In the genomic region with DNA sequence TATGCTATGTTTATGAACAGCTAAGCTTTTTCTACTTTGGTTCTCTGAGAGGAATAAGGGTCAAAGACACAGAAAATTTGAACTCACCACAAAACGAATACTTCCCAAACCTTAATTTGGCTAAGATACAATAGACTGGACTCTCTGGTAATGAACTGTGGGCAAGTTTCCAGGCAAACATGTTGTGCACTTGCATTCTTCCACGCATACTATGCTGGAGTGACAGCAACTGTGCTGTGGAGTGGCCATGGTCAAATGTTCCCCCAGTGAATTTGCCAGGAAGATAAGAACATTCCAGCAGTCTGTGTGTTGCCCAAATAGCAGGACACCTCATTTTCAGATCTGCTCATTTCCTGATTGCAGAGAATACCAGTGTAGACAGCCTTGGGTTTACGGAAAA, we compare ENCODE assay signal across 19 cellular contexts.
DNase-seq lines count a peak whose midpoint lies in the region; ATAC-seq, FAIRE-seq and TF ChIP-seq lines count a peak whose summit lies in the region.
"Had no signal": no experiment of that assay in that cellular context is flagged by ENCODE, and none has a peak within 500 bp of the region (broad histone marks: within the 10 kb centered on the region; RNA-seq: fewer than 3 reads in every experiment).

No MANE protein-coding gene starts in this region.

- in situ Hi-C loops in K562 (cut with MboI), result no loop called here

- H2AFZ ChIP-seq in K562 (ENCODE audit: low read depth, low read length), result peak overlapping the region; percentile 28; the same call in 1 of the 2 replicates
- H2AFZ ChIP-seq: parathyroid adenoma had no signal

- no peaks in the 10 kb centered on the region for H3K9me1 ChIP-seq in K562 (ENCODE audit: control insufficient read depth, insufficient read depth, low read length)

- BruUV-seq in K562 (replicated peaks; lab: Mats Ljungman, UMichigan), result no TSS peak

- no peak overlapping the region for H3K9ac ChIP-seq in K562 (ENCODE audit: insufficient read depth in 1 of 2, low read depth in 2 of 2, low read length in 2 of 2)
- H3K9ac ChIP-seq: parathyroid adenoma had no signal

- TF ChIP-seq POLR2A in K562 (conservative IDR thresholded peaks at IDR 0.05), result no peak

- H3K9me3 ChIP-seq in K562 (replicated peaks; ENCODE audit: control insufficient read depth, insufficient read depth, low read depth, low read length) (no peaks in the 10 kb centered on the region), pancreas (no peaks in the 10 kb centered on the region)

- H3K4me2 ChIP-seq in K562 (ENCODE audit: insufficient read depth, low read length), result no peak overlapping the region

- no peak for TF ChIP-seq RAD21 in K562 (CRISPR knock-in tag; conservative IDR thresholded peaks at IDR 0.05 in 1 of 2, IDR thresholded peaks at IDR 0.05 in 1 of 2)

- DNase-seq in GM03348 (ENCODE audit: low spot score) (peak; percentile 24), K562 (ENCODE audit: extremely low read depth in 1 of 4, low spot score in 3 of 4) (no peak), left cardiac atrium (peak; percentile 52), pancreas (peak in 3 of 6 donors; percentile 28 to 46 (median 28)), RWPE1 (ENCODE audit: low spot score) (no peak), NCI-H2029 (lab: John Stamatoyannopoulos, UW) (no peak)
- DNase-seq: activated CD4-positive, CD25-positive, alpha-beta regulatory T cell treated with anti-CD3 and anti-CD28 coated beads, Interleukin-2, amount 50 U/mL, for 72 hours; activated naive CD8-positive, alpha-beta T cell treated with anti-CD3 and anti-CD28 coated beads for 36 hours; effector memory CD8-positive, alpha-beta T cell; H9; Karpas-422; NCI-H1105 treated with DMSO at 0.1 percent for 48 hours; NCI-H2171; stimulated activated CD4-positive, alpha-beta T cell treated with anti-CD3 and anti-CD28 coated beads, Interleukin-4, amount 100 ng/mL, for 4 hours had no signal

- 5% methylated on average over 3 of the region's 3 CpGs for WGBS in K562 (ENCODE audit: insufficient coverage, low coverage, missing lambda C conversion rate)
- WGBS in pancreas, 2 donors, result 12 to 14% methylated on average over 3 of the region's 3 CpGs

- CTCF ChIA-PET in K562 (lab: Yijun Ruan, JAX; ENCODE audit: low intra/inter-chr PET ratio), result no interaction called here
- CTCF ChIA-PET in RWPE1 (lab: Yijun Ruan, JAX), result no interaction called here

- no peaks in the 10 kb centered on the region for H4K20me1 ChIP-seq in K562 (replicated peaks; ENCODE audit: control insufficient read depth, insufficient read depth, low read length)

- H3K27me3 ChIP-seq in K562 (ENCODE audit: control insufficient read depth in 2 of 2, insufficient read depth in 2 of 2, low read length in 2 of 2) (no peaks in the 10 kb centered on the region), pancreas (no peaks in the 10 kb centered on the region)

- H3K27ac ChIP-seq in K562 (ENCODE audit: extremely low read depth, low read depth, low read length), result no peak overlapping the region
- H3K27ac ChIP-seq in pancreas, result peak overlapping the region in 2 of 4 donors; percentile 17 to 18
- no peak overlapping the region for H3K27ac ChIP-seq in RWPE1
- H3K27ac ChIP-seq: parathyroid adenoma, SK-N-MC, skin epidermis had no signal

- H3K36me3 ChIP-seq in K562 (ENCODE audit: control insufficient read depth, insufficient read depth, low read length), result no peaks in the 10 kb centered on the region
- no peaks in the 10 kb centered on the region for H3K36me3 ChIP-seq in pancreas

- TF ChIP-seq CTCF in K562 (IDR thresholded peaks at IDR 0.05 in 2 of 3, conservative IDR thresholded peaks at IDR 0.05 in 1 of 3; ENCODE audit: insufficient read depth in 2 of 3, low read depth in 1 of 3, low read length in 3 of 3) (no peak), pancreas (IDR thresholded peaks at IDR 0.05) (no peak), RWPE1 (conservative IDR thresholded peaks at IDR 0.05; ENCODE audit: low read depth) (no peak)

- H3K4me1 ChIP-seq in K562 (replicated peaks in 1 of 2; ENCODE audit: control insufficient read depth in 2 of 2, insufficient read depth in 2 of 2, low read length in 2 of 2), result no peaks in the 10 kb centered on the region; a peak in 2 of 5 replicates
- peaks cover 0 to 11% (median 7%) of the 10 kb centered on the region in 3 donors for H3K4me1 ChIP-seq in pancreas
- H3K4me1 ChIP-seq: parathyroid adenoma had no signal

- H3K4me3 ChIP-seq in K562 (no peak overlapping the region), pancreas (no peak overlapping the region)
- H3K4me3 ChIP-seq: SK-N-MC, skin epidermis had no signal

- FAIRE-seq in K562 (lab: Jason Lieb, UNC) (no peak), pancreas (lab: Jason Lieb, UNC) (no peak)

- POLR2A ChIA-PET in K562 (lab: Yijun Ruan, JAX) (no interaction called here), RWPE1 (lab: Yijun Ruan, JAX; ENCODE audit: low non-redundant PET) (no interaction called here)

- no peaks in the 10 kb centered on the region for H3K79me2 ChIP-seq in K562 (ENCODE audit: control insufficient read depth, insufficient read depth, low read length)
- H3K79me2 ChIP-seq: parathyroid adenoma had no signal

- intact Hi-C loops in K562 (cut with micrococcal nuclease) (no loop called here), left cardiac atrium (cut with DNase I) (no loop called here), pancreas (cut with DNase I) (no loop called here)

- no peak for TF ChIP-seq EP300 in K562 (IDR thresholded peaks at IDR 0.05; ENCODE audit: low read length)

- ATAC-seq in K562 (no peak), left cardiac atrium (peak; percentile 90 to 96), pancreas (peak; percentile 44 to 85 (median 70)), GM21447 (IDR thresholded peaks at IDR 0.05; ENCODE audit: unreplicated experiment) (no peak), HG03565 (IDR thresholded peaks at IDR 0.05; ENCODE audit: unreplicated experiment) (no peak)
- ATAC-seq: effector memory CD8-positive, alpha-beta T cell had no signal

TF ChIP-seq in K562, 482 proteins besides CTCF, POLR2A, EP300 and RAD21:
- TF ChIP-seq TEAD4 (IDR thresholded peaks at IDR 0.05; ENCODE audit: low read length), result peak; percentile 6; the same call in 1 of the 2 replicates
- TF ChIP-seq TEAD4 (CRISPR knock-in tag; IDR thresholded peaks at IDR 0.05; ENCODE audit: borderline replicate concordance), result no peak
- TF ChIP-seq, protein P1, sequence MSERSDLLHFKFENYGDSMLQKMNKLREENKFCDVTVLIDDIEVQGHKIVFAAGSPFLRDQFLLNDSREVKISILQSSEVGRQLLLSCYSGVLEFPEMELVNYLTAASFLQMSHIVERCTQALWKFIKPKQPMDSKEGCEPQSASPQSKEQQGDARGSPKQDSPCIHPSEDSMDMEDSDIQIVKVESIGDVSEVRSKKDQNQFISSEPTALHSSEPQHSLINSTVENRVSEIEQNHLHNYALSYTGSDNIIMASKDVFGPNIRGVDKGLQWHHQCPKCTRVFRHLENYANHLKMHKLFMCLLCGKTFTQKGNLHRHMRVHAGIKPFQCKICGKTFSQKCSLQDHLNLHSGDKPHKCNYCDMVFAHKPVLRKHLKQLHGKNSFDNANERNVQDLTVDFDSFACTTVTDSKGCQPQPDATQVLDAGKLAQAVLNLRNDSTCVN (CRISPR knock-in tag; IDR thresholded peaks at IDR 0.05), result no peak

Comparison
In these comparisons a context has a peak if more than half of its experiments do, and no peak if none do; other contexts are left out.
1. DNase-seq: peak in GM03348 (single experiment) and left cardiac atrium (single experiment); none in K562 (0 of 4), RWPE1 (single experiment) and NCI-H2029 (single experiment).
2. ATAC-seq: peak in left cardiac atrium (2 of 2) and pancreas (4 of 4); none in K562 (single experiment), GM21447 (single experiment) and HG03565 (single experiment).